In the genomic region with DNA sequence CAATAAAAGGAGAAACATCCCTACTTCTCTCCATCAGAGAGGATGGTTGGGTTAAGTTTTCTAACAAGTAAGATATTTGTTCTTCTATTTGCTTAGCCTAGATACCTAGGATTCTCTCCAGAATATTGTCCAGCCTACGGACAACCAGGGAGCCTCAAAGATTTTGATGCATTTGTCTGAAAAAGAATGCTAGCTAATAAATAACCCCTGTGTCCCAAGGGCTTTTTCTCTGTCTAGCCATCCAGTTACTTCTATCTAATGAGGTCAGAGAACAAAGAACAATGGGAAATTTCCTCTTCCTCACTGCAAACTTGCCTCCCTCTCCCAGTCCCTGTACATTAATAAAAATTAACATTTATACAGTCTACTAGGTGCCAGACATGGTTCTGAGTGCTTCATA, we compare ENCODE assay signal across 2 cellular contexts.
TF ChIP-seq lines count a peak whose summit lies in the region.

No MANE protein-coding gene starts in this region.

TF ChIP-seq in SK-N-SH, 30 proteins besides CTCF, POLR2A, EP300 and RAD21 (continued from another document):
- no peak for TF ChIP-seq JUND (IDR thresholded peaks at IDR 0.05)
- TF ChIP-seq, protein P1, sequence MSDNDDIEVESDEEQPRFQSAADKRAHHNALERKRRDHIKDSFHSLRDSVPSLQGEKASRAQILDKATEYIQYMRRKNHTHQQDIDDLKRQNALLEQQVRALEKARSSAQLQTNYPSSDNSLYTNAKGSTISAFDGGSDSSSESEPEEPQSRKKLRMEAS (IDR thresholded peaks at IDR 0.05; ENCODE audit: low read depth): no peak
- no peak for TF ChIP-seq POLR2AphosphoS5 (IDR thresholded peaks at IDR 0.05; ENCODE audit: low read depth, low read length)
- TF ChIP-seq, protein P2, sequence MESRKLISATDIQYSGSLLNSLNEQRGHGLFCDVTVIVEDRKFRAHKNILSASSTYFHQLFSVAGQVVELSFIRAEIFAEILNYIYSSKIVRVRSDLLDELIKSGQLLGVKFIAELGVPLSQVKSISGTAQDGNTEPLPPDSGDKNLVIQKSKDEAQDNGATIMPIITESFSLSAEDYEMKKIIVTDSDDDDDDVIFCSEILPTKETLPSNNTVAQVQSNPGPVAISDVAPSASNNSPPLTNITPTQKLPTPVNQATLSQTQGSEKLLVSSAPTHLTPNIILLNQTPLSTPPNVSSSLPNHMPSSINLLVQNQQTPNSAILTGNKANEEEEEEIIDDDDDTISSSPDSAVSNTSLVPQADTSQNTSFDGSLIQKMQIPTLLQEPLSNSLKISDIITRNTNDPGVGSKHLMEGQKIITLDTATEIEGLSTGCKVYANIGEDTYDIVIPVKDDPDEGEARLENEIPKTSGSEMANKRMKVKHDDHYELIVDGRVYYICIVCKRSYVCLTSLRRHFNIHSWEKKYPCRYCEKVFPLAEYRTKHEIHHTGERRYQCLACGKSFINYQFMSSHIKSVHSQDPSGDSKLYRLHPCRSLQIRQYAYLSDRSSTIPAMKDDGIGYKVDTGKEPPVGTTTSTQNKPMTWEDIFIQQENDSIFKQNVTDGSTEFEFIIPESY (IDR thresholded peaks at IDR 0.05; ENCODE audit: borderline replicate concordance, low read depth): no peak
- TF ChIP-seq MXI1 (IDR thresholded peaks at IDR 0.05; ENCODE audit: low read depth, low read length): no peak
- TF ChIP-seq, protein P3, sequence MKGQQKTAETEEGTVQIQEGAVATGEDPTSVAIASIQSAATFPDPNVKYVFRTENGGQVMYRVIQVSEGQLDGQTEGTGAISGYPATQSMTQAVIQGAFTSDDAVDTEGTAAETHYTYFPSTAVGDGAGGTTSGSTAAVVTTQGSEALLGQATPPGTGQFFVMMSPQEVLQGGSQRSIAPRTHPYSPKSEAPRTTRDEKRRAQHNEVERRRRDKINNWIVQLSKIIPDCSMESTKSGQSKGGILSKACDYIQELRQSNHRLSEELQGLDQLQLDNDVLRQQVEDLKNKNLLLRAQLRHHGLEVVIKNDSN (IDR thresholded peaks at IDR 0.05; ENCODE audit: borderline replicate concordance, low read depth): no peak
- no peak for TF ChIP-seq NRF1 (IDR thresholded peaks at IDR 0.05; ENCODE audit: low read depth, low read length)
- TF ChIP-seq, protein P4, sequence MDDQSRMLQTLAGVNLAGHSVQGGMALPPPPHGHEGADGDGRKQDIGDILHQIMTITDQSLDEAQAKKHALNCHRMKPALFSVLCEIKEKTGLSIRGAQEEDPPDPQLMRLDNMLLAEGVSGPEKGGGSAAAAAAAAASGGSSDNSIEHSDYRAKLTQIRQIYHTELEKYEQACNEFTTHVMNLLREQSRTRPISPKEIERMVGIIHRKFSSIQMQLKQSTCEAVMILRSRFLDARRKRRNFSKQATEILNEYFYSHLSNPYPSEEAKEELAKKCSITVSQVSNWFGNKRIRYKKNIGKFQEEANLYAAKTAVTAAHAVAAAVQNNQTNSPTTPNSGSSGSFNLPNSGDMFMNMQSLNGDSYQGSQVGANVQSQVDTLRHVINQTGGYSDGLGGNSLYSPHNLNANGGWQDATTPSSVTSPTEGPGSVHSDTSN (IDR thresholded peaks at IDR 0.05): no peak
- no peak for TF ChIP-seq NFIC (IDR thresholded peaks at IDR 0.05; ENCODE audit: borderline replicate concordance)

TF ChIP-seq in SK-N-SH treated with all-trans-retinoic acid at 6 μM for 48 hours, 23 proteins besides CTCF, POLR2A, EP300 and RAD21 (continued from another document):
- TF ChIP-seq, protein P5, sequence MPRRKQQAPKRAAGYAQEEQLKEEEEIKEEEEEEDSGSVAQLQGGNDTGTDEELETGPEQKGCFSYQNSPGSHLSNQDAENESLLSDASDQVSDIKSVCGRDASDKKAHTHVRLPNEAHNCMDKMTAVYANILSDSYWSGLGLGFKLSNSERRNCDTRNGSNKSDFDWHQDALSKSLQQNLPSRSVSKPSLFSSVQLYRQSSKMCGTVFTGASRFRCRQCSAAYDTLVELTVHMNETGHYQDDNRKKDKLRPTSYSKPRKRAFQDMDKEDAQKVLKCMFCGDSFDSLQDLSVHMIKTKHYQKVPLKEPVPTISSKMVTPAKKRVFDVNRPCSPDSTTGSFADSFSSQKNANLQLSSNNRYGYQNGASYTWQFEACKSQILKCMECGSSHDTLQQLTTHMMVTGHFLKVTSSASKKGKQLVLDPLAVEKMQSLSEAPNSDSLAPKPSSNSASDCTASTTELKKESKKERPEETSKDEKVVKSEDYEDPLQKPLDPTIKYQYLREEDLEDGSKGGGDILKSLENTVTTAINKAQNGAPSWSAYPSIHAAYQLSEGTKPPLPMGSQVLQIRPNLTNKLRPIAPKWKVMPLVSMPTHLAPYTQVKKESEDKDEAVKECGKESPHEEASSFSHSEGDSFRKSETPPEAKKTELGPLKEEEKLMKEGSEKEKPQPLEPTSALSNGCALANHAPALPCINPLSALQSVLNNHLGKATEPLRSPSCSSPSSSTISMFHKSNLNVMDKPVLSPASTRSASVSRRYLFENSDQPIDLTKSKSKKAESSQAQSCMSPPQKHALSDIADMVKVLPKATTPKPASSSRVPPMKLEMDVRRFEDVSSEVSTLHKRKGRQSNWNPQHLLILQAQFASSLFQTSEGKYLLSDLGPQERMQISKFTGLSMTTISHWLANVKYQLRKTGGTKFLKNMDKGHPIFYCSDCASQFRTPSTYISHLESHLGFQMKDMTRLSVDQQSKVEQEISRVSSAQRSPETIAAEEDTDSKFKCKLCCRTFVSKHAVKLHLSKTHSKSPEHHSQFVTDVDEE (CRISPR knock-in tag; IDR thresholded peaks at IDR 0.05): no peak
